8 cellular contexts compared by ENCODE assay signal in genomic region chr3:121883507-121883906, GRCh38. TPM values are rescaled to one million over a fixed set of nuclear protein-coding genes. Genes with fewer than 3 reads are reported as not detected.
DNase-seq lines count a peak whose midpoint lies in the region; ATAC-seq, FAIRE-seq and TF ChIP-seq lines count a peak whose summit lies in the region.

No MANE protein-coding gene starts in this region.

- peaks cover 11% of the 10 kb centered on the region; the same call in 1 of the 2 replicates for H3K79me2 ChIP-seq in OCI-LY7 (ENCODE audit: insufficient read depth, low read depth, low read length)

- H3K9me3 ChIP-seq in A549, result no peaks in the 10 kb centered on the region
- H3K9me3 ChIP-seq in OCI-LY7 (ENCODE audit: low read length), result no peaks in the 10 kb centered on the region

- no peaks in the 10 kb centered on the region for H4K20me1 ChIP-seq in OCI-LY7 (ENCODE audit: insufficient read depth, low read length)

- no peaks in the 10 kb centered on the region for H3K4me1 ChIP-seq in A549
- H3K4me1 ChIP-seq in OCI-LY7 (ENCODE audit: insufficient read depth, low read length, poor library complexity, severe bottlenecking), result no peaks in the 10 kb centered on the region

- WGBS in A549 (ENCODE audit: missing lambda C conversion rate), result 0% methylated on average over 1 of the region's 1 CpG

- H3K4me2 ChIP-seq in A549 (no peak overlapping the region), OCI-LY7 (ENCODE audit: low read length) (no peak overlapping the region)

- H3K4me3 ChIP-seq in A549 (no peak overlapping the region), OCI-LY7 (ENCODE audit: low read depth, low read length, poor library complexity, severe bottlenecking) (no peak overlapping the region)

- H3K36me3 ChIP-seq in OCI-LY7 (ENCODE audit: insufficient read depth, low read length), result peaks cover 63% of the 10 kb centered on the region

- DNase-seq in A549 (ENCODE audit: low read depth in 1 of 2, low spot score in 1 of 2), result peak; percentile 22 to 35
- DNase-seq in GM10266 (ENCODE audit: extremely low spot score), result no peak
- DNase-seq in OCI-LY7 (ENCODE audit: low spot score), result peak; percentile 42
- peak; percentile 17 for DNase-seq in fibroblast of the conjunctiva (ENCODE audit: low read depth)
- DNase-seq in activated gamma-delta T cell treated with Interleukin-2 at 50 U/mL for 16 hours, result no peak
- DNase-seq in mucosa of gallbladder (ENCODE audit: low spot score), result no peak

- CTCF ChIA-PET in A549 (lab: Yijun Ruan, JAX) (interaction anchor here (0.5 kb wide), 1 partner anchor 53 kb away, joined by 6 read pairs; no protein-coding TSS in a partner anchor), OCI-LY7 (lab: Charles Lee; ENCODE audit: unreplicated experiment) (no interaction called here)

- POLR2A ChIA-PET in A549 (lab: Yijun Ruan, JAX), result no interaction called here
- POLR2A ChIA-PET in OCI-LY7 (lab: Charles Lee), result interaction anchor here (0.6 kb wide), 2 partner anchors 10 to 220 kb away, joined by 3 to 4 read pairs; no protein-coding TSS in a partner anchor

- TF ChIP-seq RAD21 in A549 (conservative IDR thresholded peaks at IDR 0.05 in 1 of 2, IDR thresholded peaks at IDR 0.05 in 1 of 2), result peak; percentile 14 to 26; a peak in 1 of 5 replicates

- H2AFZ ChIP-seq in OCI-LY7 (ENCODE audit: low read length), result no peak overlapping the region

- TF ChIP-seq EP300 in A549 (IDR thresholded peaks at IDR 0.05), result no peak

- no peak for TF ChIP-seq POLR2A in A549 (IDR thresholded peaks at IDR 0.05; ENCODE audit: low read length)

- intact Hi-C loops in OCI-LY7 (cut with micrococcal nuclease; ENCODE audit: unreplicated experiment), result loop anchor here (10.0 kb wide), 2 partner anchors 211 to 371 kb away; no protein-coding TSS in a partner anchor

- no peak for FAIRE-seq in A549 (lab: Jason Lieb, UNC)

- ATAC-seq in A549, result peak in 1 of 2 experiments; percentile 52; a peak in 1 of 6 replicates
- ATAC-seq in GM21786 (IDR thresholded peaks at IDR 0.05; ENCODE audit: unreplicated experiment), result no peak
- no peak for ATAC-seq in GM18858 (IDR thresholded peaks at IDR 0.05; ENCODE audit: unreplicated experiment)

- TF ChIP-seq CTCF in A549 (IDR thresholded peaks at IDR 0.05) (no peak; the same call in 2 of the 3 replicates), GM10266 (IDR thresholded peaks at IDR 0.05; ENCODE audit: control insufficient read depth, insufficient read depth, low read depth, missing control alignments) (peak; percentile 21), OCI-LY7 (conservative IDR thresholded peaks at IDR 0.05; ENCODE audit: low read length) (peak; percentile 87)

- H3K27ac ChIP-seq in A549 (no peak overlapping the region), OCI-LY7 (ENCODE audit: low read depth, low read length, poor library complexity, severe bottlenecking) (no peak overlapping the region)

- H3K9me2 ChIP-seq in OCI-LY7 (ENCODE audit: insufficient read depth, low read length), result no peaks in the 10 kb centered on the region

- BruUV-seq in OCI-LY7 (replicated peaks; lab: Mats Ljungman, UMichigan), result no TSS peak

TF ChIP-seq in A549, 52 proteins besides CTCF, POLR2A, EP300 and RAD21:
- TF ChIP-seq USF2 (IDR thresholded peaks at IDR 0.05) (no peak), ZSCAN20 (CRISPR knock-in tag; IDR thresholded peaks at IDR 0.05) (no peak), PBX3 (IDR thresholded peaks at IDR 0.05) (no peak), TFCP2L1 (CRISPR knock-in tag; IDR thresholded peaks at IDR 0.05) (no peak), PHF8 (IDR thresholded peaks at IDR 0.05; ENCODE audit: borderline replicate concordance, low read depth) (no peak), FOSL2 (IDR thresholded peaks at IDR 0.05) (no peak), FOSL2 (CRISPR knock-in tag; IDR thresholded peaks at IDR 0.05) (no peak), RNF2 (IDR thresholded peaks at IDR 0.05; ENCODE audit: borderline replicate concordance, low read depth) (no peak), SREBF2 (IDR thresholded peaks at IDR 0.05) (no peak), NFE2L2 (conservative IDR thresholded peaks at IDR 0.05; ENCODE audit: low read length) (no peak), FOXS1 (CRISPR knock-in tag; IDR thresholded peaks at IDR 0.05) (no peak), KDM1A (IDR thresholded peaks at IDR 0.05; ENCODE audit: low read depth) (no peak), HMGXB4 (CRISPR knock-in tag; IDR thresholded peaks at IDR 0.05; ENCODE audit: borderline replicate concordance) (no peak), POLR2AphosphoS2 (conservative IDR thresholded peaks at IDR 0.05; ENCODE audit: low read length) (no peak), ESRRA (IDR thresholded peaks at IDR 0.05; ENCODE audit: borderline replicate concordance, low read length) (no peak)
TF ChIP-seq in A549: peak in this region for 0.

RNA-seq across cellular contexts. Expression of gene SLC15A2, which starts 10.7 kb away (rescaled TPM):
- polyA plus RNA-seq in A549 (2011; rRNA removed) (0.63 and 0.75 TPM in 2 replicates), A549 (2017; fragmentation: RNase III; extraction: RNeasy Plus Mini Kit Qiagen cat#74134 plus additional on column Dnase treatment) (0.09 to 0.42 TPM (median 0.18 TPM) in 3 replicates)
- 0.17 and 0.18 TPM in 2 replicates for polyA plus RNA-seq in A549 (2012; cell fraction: cytosol; rRNA removed)
- polyA plus RNA-seq in A549 (2012; cell fraction: nucleus; rRNA removed), result 0.19 and 0.34 TPM in 2 replicates
- 0.12 and 2.6 TPM in 2 replicates for polyA minus RNA-seq in A549 (2011; rRNA and poly(A)+ RNA removed)
- 14.0 and 15.1 TPM in 2 replicates for total RNA-seq in OCI-LY7 (2014; rRNA removed; shearing (Covaris generic))
- total RNA-seq in OCI-LY7 (2022) (15.2 and 25.3 TPM in 2 replicates), mucosa of gallbladder (18.8 TPM)

RNA-seq across cellular contexts. Expression of gene EAF2, which starts 48.5 kb away (rescaled TPM):
- 6.1 and 7.4 TPM in 2 replicates for polyA plus RNA-seq in A549 (2011; rRNA removed)
- 2.9 and 4.2 TPM in 2 replicates for polyA plus RNA-seq in A549 (2012; cell fraction: cytosol; rRNA removed)
- 0.99 and 1.0 TPM in 2 replicates for polyA plus RNA-seq in A549 (2012; cell fraction: nucleus; rRNA removed)
- 3.6 to 4.3 TPM (median 4.1 TPM) in 3 replicates for polyA plus RNA-seq in A549 (2017; fragmentation: RNase III; extraction: RNeasy Plus Mini Kit Qiagen cat#74134 plus additional on column Dnase treatment)
- polyA minus RNA-seq in A549 (2011; rRNA and poly(A)+ RNA removed), result 1.6 and 1.9 TPM in 2 replicates
- total RNA-seq in OCI-LY7 (2014; rRNA removed; shearing (Covaris generic)), result 66.3 and 78.1 TPM in 2 replicates
- 131 and 132 TPM in 2 replicates for total RNA-seq in OCI-LY7 (2022)
- total RNA-seq in mucosa of gallbladder, result 5.2 TPM

RNA-seq across cellular contexts. Expression of gene IQCB1, which starts 48.6 kb away (rescaled TPM):
- 28.2 and 34.3 TPM in 2 replicates for polyA plus RNA-seq in A549 (2011; rRNA removed)
- polyA plus RNA-seq in A549 (2012; cell fraction: cytosol; rRNA removed), result 8.0 and 8.3 TPM in 2 replicates
- 12.4 and 21.3 TPM in 2 replicates for polyA plus RNA-seq in A549 (2012; cell fraction: nucleus; rRNA removed)
- polyA plus RNA-seq in A549 (2017; fragmentation: RNase III; extraction: RNeasy Plus Mini Kit Qiagen cat#74134 plus additional on column Dnase treatment), result 19.8 to 22.9 TPM (median 22.1 TPM) in 3 replicates
- 10.2 and 13.2 TPM in 2 replicates for polyA minus RNA-seq in A549 (2011; rRNA and poly(A)+ RNA removed)
- 77.5 and 108 TPM in 2 replicates for total RNA-seq in OCI-LY7 (2014; rRNA removed; shearing (Covaris generic))
- 94.3 and 100 TPM in 2 replicates for total RNA-seq in OCI-LY7 (2022)
- total RNA-seq in mucosa of gallbladder, result 15.9 TPM

Comparison
In these comparisons a context has a peak if more than half of its experiments do, and no peak if none do; other contexts are left out.
1. DNase-seq: peak in A549 (2 of 2), OCI-LY7 (single experiment) and fibroblast of the conjunctiva (single experiment); none in GM10266 (single experiment), activated gamma-delta T cell treated with Interleukin-2 at 50 U/mL for 16 hours (single experiment) and mucosa of gallbladder (single experiment).
2. RNA of gene EAF2, which starts 48.5 kb away (total RNA-seq): 66.3 to 132 TPM in OCI-LY7; 5.2 TPM in mucosa of gallbladder (single experiment); every median in the first group is over 10 times any median in the second.